Comparison of ENCODE assay signal across 1 cellular context in genomic region chr1:61746768-61747167, GRCh38.
A peak's percentile ranks its signal among the peaks of the same experiment; 100 is the strongest.
TF ChIP-seq lines count a peak whose summit lies in the region.

No MANE protein-coding gene starts in this region.

TF ChIP-seq in K562, 482 proteins besides CTCF, POLR2A, EP300 and RAD21:
- TF ChIP-seq NRF1 (conservative IDR thresholded peaks at IDR 0.05 in 1 of 2, IDR thresholded peaks at IDR 0.05 in 1 of 2): no peak
- no peak for TF ChIP-seq ZNF277 (CRISPR knock-in tag; IDR thresholded peaks at IDR 0.05; ENCODE audit: borderline replicate concordance)
- TF ChIP-seq REST (CRISPR knock-in tag; IDR thresholded peaks at IDR 0.05; ENCODE audit: low read depth): no peak
- no peak for TF ChIP-seq ZNF384 (IDR thresholded peaks at IDR 0.05; ENCODE audit: low read depth, low read length)
- no peak for TF ChIP-seq CHD1 (IDR thresholded peaks at IDR 0.05; ENCODE audit: low read length)
- TF ChIP-seq NFE2 (IDR thresholded peaks at IDR 0.05; ENCODE audit: low read depth): peak; percentile 94
- TF ChIP-seq TAF9B (IDR thresholded peaks at IDR 0.05; ENCODE audit: partially characterized antibody): no peak
- TF ChIP-seq BHLHE40 (IDR thresholded peaks at IDR 0.05; ENCODE audit: low read length): no peak
- no peak for TF ChIP-seq ZNF395 (CRISPR knock-in tag; IDR thresholded peaks at IDR 0.05)
- TF ChIP-seq HNRNPUL1 (IDR thresholded peaks at IDR 0.05; ENCODE audit: low read length): no peak
- TF ChIP-seq ZNF76 (CRISPR knock-in tag; IDR thresholded peaks at IDR 0.05; ENCODE audit: borderline replicate concordance): no peak
- TF ChIP-seq TFAP4 (CRISPR knock-in tag; IDR thresholded peaks at IDR 0.05; ENCODE audit: borderline replicate concordance): no peak
- no peak for TF ChIP-seq MIER1 (IDR thresholded peaks at IDR 0.05; ENCODE audit: low read depth)
- no peak for TF ChIP-seq NR2C2 (CRISPR knock-in tag; IDR thresholded peaks at IDR 0.05)
- TF ChIP-seq NR2C2 (tag; IDR thresholded peaks at IDR 0.05): no peak
- TF ChIP-seq MAFK (IDR thresholded peaks at IDR 0.05; ENCODE audit: low read length): peak; percentile 96
- no peak for TF ChIP-seq CREB5 (CRISPR knock-in tag; IDR thresholded peaks at IDR 0.05)
- no peak for TF ChIP-seq HCFC1 (IDR thresholded peaks at IDR 0.05; ENCODE audit: low read depth, low read length)
- no peak for TF ChIP-seq ELK1 (CRISPR knock-in tag; IDR thresholded peaks at IDR 0.05)
- TF ChIP-seq NFXL1 (CRISPR knock-in tag; IDR thresholded peaks at IDR 0.05): no peak
- TF ChIP-seq SOX6 (IDR thresholded peaks at IDR 0.05): no peak
- peak; percentile 98 for TF ChIP-seq ZNF316 (IDR thresholded peaks at IDR 0.05)
- TF ChIP-seq BACH1 (tag; IDR thresholded peaks at IDR 0.05): peak; percentile 91
- TF ChIP-seq MBD1 (CRISPR knock-in tag; IDR thresholded peaks at IDR 0.05): no peak
- TF ChIP-seq MAFG (tag; conservative IDR thresholded peaks at IDR 0.05): peak; percentile 97
- no peak for TF ChIP-seq ZKSCAN1 (IDR thresholded peaks at IDR 0.05; ENCODE audit: low read depth, low read length)
- no peak for TF ChIP-seq ETS2 (tag; IDR thresholded peaks at IDR 0.05; ENCODE audit: borderline replicate concordance, poor library complexity, severe bottlenecking)
- TF ChIP-seq CEBPG (CRISPR knock-in tag; IDR thresholded peaks at IDR 0.05): no peak
- TF ChIP-seq CEBPG (tag; conservative IDR thresholded peaks at IDR 0.05 in 1 of 2, IDR thresholded peaks at IDR 0.05 in 1 of 2): no peak
- TF ChIP-seq LCOR (CRISPR knock-in tag; IDR thresholded peaks at IDR 0.05): no peak
- TF ChIP-seq ZNF12 (CRISPR knock-in tag; IDR thresholded peaks at IDR 0.05): no peak
- TF ChIP-seq SREBF2 (CRISPR knock-in tag; IDR thresholded peaks at IDR 0.05): no peak
- no peak for TF ChIP-seq STAT6 (CRISPR knock-in tag; IDR thresholded peaks at IDR 0.05)
- TF ChIP-seq KAT7 (CRISPR knock-in tag; IDR thresholded peaks at IDR 0.05; ENCODE audit: borderline replicate concordance): no peak
- no peak for TF ChIP-seq THAP7 (CRISPR knock-in tag; IDR thresholded peaks at IDR 0.05)
- TF ChIP-seq SMARCA4 (IDR thresholded peaks at IDR 0.05): peak; percentile 46; the same call in 1 of the 2 replicates
- no peak for TF ChIP-seq HSF4 (CRISPR knock-in tag; IDR thresholded peaks at IDR 0.05; ENCODE audit: borderline replicate concordance)
- no peak for TF ChIP-seq GATA2 (CRISPR knock-in tag; IDR thresholded peaks at IDR 0.05)
- no peak for TF ChIP-seq POLR2AphosphoS2 (IDR thresholded peaks at IDR 0.05; ENCODE audit: low read length)
- TF ChIP-seq ZFP36 (IDR thresholded peaks at IDR 0.05; ENCODE audit: low read depth, low read length, partially characterized antibody): no peak
- TF ChIP-seq TCF3 (CRISPR knock-in tag; IDR thresholded peaks at IDR 0.05): no peak
- no peak for TF ChIP-seq HNRNPLL (IDR thresholded peaks at IDR 0.05; ENCODE audit: low read depth, low read length, poor library complexity, severe bottlenecking)
- no peak for TF ChIP-seq ZNF780A (CRISPR knock-in tag; IDR thresholded peaks at IDR 0.05)
- no peak for TF ChIP-seq KLF16 (IDR thresholded peaks at IDR 0.05)
- TF ChIP-seq NFE2L1 (tag; IDR thresholded peaks at IDR 0.05; ENCODE audit: borderline replicate concordance, low read depth): peak; percentile 94
- TF ChIP-seq PPARD (CRISPR knock-in tag; IDR thresholded peaks at IDR 0.05): no peak
- TF ChIP-seq MAFF (IDR thresholded peaks at IDR 0.05; ENCODE audit: low read length): peak; percentile 97
- TF ChIP-seq EP400 (IDR thresholded peaks at IDR 0.05): no peak
- TF ChIP-seq NBN (IDR thresholded peaks at IDR 0.05; ENCODE audit: low read depth): no peak
- no peak for TF ChIP-seq ETV5 (CRISPR knock-in tag; IDR thresholded peaks at IDR 0.05; ENCODE audit: low read depth)
- TF ChIP-seq C11orf30 (IDR thresholded peaks at IDR 0.05; ENCODE audit: low read depth): peak; percentile 93
- TF ChIP-seq RNF2 (IDR thresholded peaks at IDR 0.05): no peak
TF ChIP-seq in K562: peak in this region for 9.
